7 cellular contexts compared by ENCODE assay signal in genomic region chr3:18513091-18513490, GRCh38.
"Had no signal": no experiment of that assay in that cellular context is flagged by ENCODE, and none has a peak within 500 bp of the region (broad histone marks: within the 10 kb centered on the region; RNA-seq: fewer than 3 reads in every experiment).

No MANE protein-coding gene starts in this region.

- H3K4me3 Mint-ChIP-seq: IgD-negative memory B cell had no signal

- H3K27me3 Mint-ChIP-seq: IgD-negative memory B cell had no signal

- ATAC-seq: HepG2, K562 had no signal

- H3K27ac ChIP-seq: HL-60 had no signal

- DNase-seq: IMR-90, KBM-7 had no signal

- H3K4me3 ChIP-seq: K562 had no signal

- FAIRE-seq: HepG2, HTR-8/SVneo, K562 had no signal
